In the genomic region with DNA sequence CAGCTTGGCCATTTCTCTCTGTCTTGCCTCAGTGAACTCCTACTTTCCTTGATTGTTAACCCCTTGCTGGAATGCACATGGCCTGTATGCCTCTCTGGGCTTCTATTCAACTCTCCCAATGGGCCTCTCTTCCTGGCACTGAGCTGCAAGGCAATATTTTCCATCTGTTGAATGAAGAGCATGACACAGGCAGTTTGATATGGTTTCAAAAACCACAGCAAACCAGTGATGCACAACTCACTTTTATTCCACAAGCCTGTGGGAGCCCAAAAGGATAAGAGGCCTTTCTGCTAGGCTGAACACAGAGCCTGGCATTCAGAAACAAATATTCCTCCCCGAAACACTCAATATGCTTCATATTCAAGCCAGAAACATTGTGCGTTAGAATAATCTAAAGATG, we compare ENCODE assay signal across 13 cellular contexts.
DNase-seq lines count a peak whose midpoint lies in the region; ATAC-seq, FAIRE-seq and TF ChIP-seq lines count a peak whose summit lies in the region.
"Had no signal": no experiment of that assay in that cellular context is flagged by ENCODE, and none has a peak within 500 bp of the region (broad histone marks: within the 10 kb centered on the region; RNA-seq: fewer than 3 reads in every experiment).

No MANE protein-coding gene starts in this region.

- H3K9me3 Mint-ChIP-seq in brain: no peaks in the 10 kb centered on the region
- no peaks in the 10 kb centered on the region for H3K9me3 Mint-ChIP-seq in activated naive CD8-positive, alpha-beta T cell treated with anti-CD3 and anti-CD28 coated beads, Interleukin-2, amount 50 U/mL, for 24 hours
- H3K9me3 Mint-ChIP-seq in naive thymus-derived CD8-positive, alpha-beta T cell: peaks cover 0 to 9% (median 0%) of the 10 kb centered on the region in 9 donors

- TF ChIP-seq CTCF in brain (conservative IDR thresholded peaks at IDR 0.05): no peak

- H3K27ac Mint-ChIP-seq in brain: peak overlapping the region; percentile 66 to 92 (median 83)
- H3K27ac Mint-ChIP-seq in activated naive CD8-positive, alpha-beta T cell treated with anti-CD3 and anti-CD28 coated beads, Interleukin-2, amount 50 U/mL, for 24 hours: no peak overlapping the region
- no peak overlapping the region for H3K27ac Mint-ChIP-seq in naive thymus-derived CD8-positive, alpha-beta T cell
- H3K27ac Mint-ChIP-seq: activated naive CD4-positive, alpha-beta T cell treated with anti-CD3 and anti-CD28 coated beads, Interleukin-2, amount 50 U/mL, for 24 hours had no signal

- no peaks in the 10 kb centered on the region for H3K36me3 Mint-ChIP-seq in brain
- H3K36me3 Mint-ChIP-seq in activated naive CD8-positive, alpha-beta T cell treated with anti-CD3 and anti-CD28 coated beads, Interleukin-2, amount 50 U/mL, for 24 hours (ENCODE audit: low read depth): no peaks in the 10 kb centered on the region
- no peaks in the 10 kb centered on the region for H3K36me3 Mint-ChIP-seq in naive thymus-derived CD8-positive, alpha-beta T cell
- H3K36me3 Mint-ChIP-seq: activated naive CD4-positive, alpha-beta T cell treated with anti-CD3 and anti-CD28 coated beads, Interleukin-2, amount 50 U/mL, for 24 hours had no signal

- FAIRE-seq in frontal cortex (lab: Jason Lieb, UNC): no peak
- FAIRE-seq: HTR-8/SVneo had no signal

- ATAC-seq in left ventricle myocardium superior: peak; percentile 86
- ATAC-seq in activated naive CD8-positive, alpha-beta T cell treated with anti-CD3 and anti-CD28 coated beads, Interleukin-2, amount 50 U/mL, for 24 hours: no peak
- ATAC-seq in naive thymus-derived CD8-positive, alpha-beta T cell: no peak
- ATAC-seq: HCT116 had no signal

- POLR2A ChIA-PET in naive thymus-derived CD8-positive, alpha-beta T cell (lab: Charles Lee): no interaction called here

- peak; percentile 10 for DNase-seq in NAMALWA (ENCODE audit: low spot score)
- no peak for DNase-seq in left ventricle myocardium superior
- DNase-seq in skeletal muscle cell (ENCODE audit: low read depth): peak; percentile 35
- no peak for DNase-seq in activated naive CD8-positive, alpha-beta T cell treated with anti-CD3 and anti-CD28 coated beads, Interleukin-2, amount 50 U/mL, for 24 hours
- DNase-seq in frontal cortex (ENCODE audit: low spot score in 2 of 2): no peak
- DNase-seq in activated CD4-positive, CD25-positive, alpha-beta regulatory T cell treated with anti-CD3 and anti-CD28 coated beads, Interleukin-2, amount 50 U/mL, for 72 hours: no peak
- DNase-seq in naive thymus-derived CD8-positive, alpha-beta T cell: no peak
- DNase-seq: mammary epithelial cell, MV-4-11 had no signal

- H3K4me3 Mint-ChIP-seq in brain: peak overlapping the region; percentile 0 to 21 (median 10)
- no peak overlapping the region for H3K4me3 Mint-ChIP-seq in activated naive CD8-positive, alpha-beta T cell treated with anti-CD3 and anti-CD28 coated beads, Interleukin-2, amount 50 U/mL, for 24 hours
- no peak overlapping the region for H3K4me3 Mint-ChIP-seq in naive thymus-derived CD8-positive, alpha-beta T cell
- H3K4me3 Mint-ChIP-seq: activated naive CD4-positive, alpha-beta T cell treated with anti-CD3 and anti-CD28 coated beads, Interleukin-2, amount 50 U/mL, for 24 hours had no signal

- H3K4me1 Mint-ChIP-seq in brain: peaks cover 26% of the 10 kb centered on the region
- peaks cover 4% of the 10 kb centered on the region for H3K4me1 Mint-ChIP-seq in activated naive CD8-positive, alpha-beta T cell treated with anti-CD3 and anti-CD28 coated beads, Interleukin-2, amount 50 U/mL, for 24 hours
- H3K4me1 Mint-ChIP-seq in naive thymus-derived CD8-positive, alpha-beta T cell: no peaks in the 10 kb centered on the region
- H3K4me1 Mint-ChIP-seq: activated naive CD4-positive, alpha-beta T cell treated with anti-CD3 and anti-CD28 coated beads, Interleukin-2, amount 50 U/mL, for 24 hours had no signal

- peaks cover 4% of the 10 kb centered on the region for H3K27me3 Mint-ChIP-seq in brain
- no peaks in the 10 kb centered on the region for H3K27me3 Mint-ChIP-seq in activated naive CD8-positive, alpha-beta T cell treated with anti-CD3 and anti-CD28 coated beads, Interleukin-2, amount 50 U/mL, for 24 hours
- H3K27me3 Mint-ChIP-seq in naive thymus-derived CD8-positive, alpha-beta T cell: no peaks in the 10 kb centered on the region
- H3K27me3 Mint-ChIP-seq: activated naive CD4-positive, alpha-beta T cell treated with anti-CD3 and anti-CD28 coated beads, Interleukin-2, amount 50 U/mL, for 24 hours had no signal

- H3K4me3 ChIP-seq in skeletal muscle cell (ENCODE audit: low read depth, low read length): no peak overlapping the region

- intact Hi-C loops in left ventricle myocardium superior (cut with micrococcal nuclease): no loop called here

Comparison
In these comparisons a context has a peak if more than half of its experiments do, and no peak if none do; other contexts are left out.
1. DNase-seq: peak in NAMALWA (single experiment) and skeletal muscle cell (single experiment); none in left ventricle myocardium superior (single experiment), activated naive CD8-positive, alpha-beta T cell treated with anti-CD3 and anti-CD28 coated beads, Interleukin-2, amount 50 U/mL, for 24 hours (single experiment), frontal cortex (0 of 2), activated CD4-positive, CD25-positive, alpha-beta regulatory T cell treated with anti-CD3 and anti-CD28 coated beads, Interleukin-2, amount 50 U/mL, for 72 hours (single experiment) and naive thymus-derived CD8-positive, alpha-beta T cell (0 of 10).
2. H3K27ac Mint-ChIP-seq: peak in brain (5 of 5); none in activated naive CD8-positive, alpha-beta T cell treated with anti-CD3 and anti-CD28 coated beads, Interleukin-2, amount 50 U/mL, for 24 hours (single experiment) and naive thymus-derived CD8-positive, alpha-beta T cell (0 of 10).
3. H3K4me3 Mint-ChIP-seq: peak in brain (5 of 5); none in activated naive CD8-positive, alpha-beta T cell treated with anti-CD3 and anti-CD28 coated beads, Interleukin-2, amount 50 U/mL, for 24 hours (single experiment) and naive thymus-derived CD8-positive, alpha-beta T cell (0 of 10).